ENCODE assay signal across 23 cellular contexts in the genomic region with DNA sequence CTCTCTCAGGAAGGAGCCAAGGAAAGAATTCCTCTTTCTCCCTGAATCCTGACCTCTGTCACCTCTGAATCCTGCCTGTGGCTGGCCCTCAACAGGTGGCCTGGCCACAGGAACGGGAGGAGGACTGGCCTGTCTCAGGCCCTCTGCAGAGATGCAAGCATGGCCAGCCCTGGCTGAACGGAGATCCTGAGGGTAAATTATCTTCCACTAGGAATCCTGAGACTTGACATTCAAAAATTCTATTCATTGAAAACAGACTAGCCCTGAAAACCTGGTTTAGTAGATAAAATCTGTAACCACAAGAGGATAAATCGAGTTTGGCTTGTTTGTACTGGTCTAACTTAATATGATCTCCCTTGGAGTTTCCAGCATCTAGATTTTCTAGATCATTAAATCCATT.
DNase-seq lines count a peak whose midpoint lies in the region; FAIRE-seq and TF ChIP-seq lines count a peak whose summit lies in the region.
"Had no signal": no experiment of that assay in that cellular context is flagged by ENCODE, and none has a peak within 500 bp of the region (broad histone marks: within the 10 kb centered on the region; RNA-seq: fewer than 3 reads in every experiment).

No MANE protein-coding gene starts in this region.

- no peak overlapping the region for H4K91ac ChIP-seq in neuronal stem cell (ENCODE audit: low read depth, low read length, poor library complexity)

- POLR2A ChIA-PET in GM10248 (lab: Yijun Ruan, JAX) = no interaction called here

- no peak overlapping the region for H2AK5ac ChIP-seq in neuronal stem cell (ENCODE audit: low read depth, low read length)

- no peak overlapping the region for H4K8ac ChIP-seq in neuronal stem cell (ENCODE audit: low read depth, low read length)

- WGBS in neuronal stem cell (ENCODE audit: extremely low coverage in 2 of 2, insufficient read length in 2 of 2, insufficient replicate concordance in 1 of 2), 2 donors = no CpG with 5 or more reads among the region's 3 CpGs
- 80 to 90% (median 84%) methylated on average over 3 of the region's 3 CpGs for WGBS in small intestine, 3 donors

- no peaks in the 10 kb centered on the region for H3K79me1 ChIP-seq in neuronal stem cell (ENCODE audit: low read depth, low read length)

- H2AFZ ChIP-seq in neuronal stem cell (ENCODE audit: low read length) = no peak overlapping the region

- H3K23ac ChIP-seq in neuronal stem cell (ENCODE audit: low read depth, low read length, poor library complexity) = no peak overlapping the region

- TF ChIP-seq CTCF in astrocyte of the spinal cord (IDR thresholded peaks at IDR 0.05; ENCODE audit: low read depth, low read length) = no peak
- TF ChIP-seq CTCF in GM10248 (IDR thresholded peaks at IDR 0.05; ENCODE audit: control extremely low read depth, extremely low read depth, low read depth, missing control alignments) = no peak

- H2BK5ac ChIP-seq in neuronal stem cell (ENCODE audit: low read length) = no peak overlapping the region

- H2BK12ac ChIP-seq in neuronal stem cell (ENCODE audit: low read length) = no peak overlapping the region

- no peak overlapping the region for H3K4me2 ChIP-seq in neuronal stem cell (ENCODE audit: insufficient read depth, low read length, poor library complexity, severe bottlenecking)

- FAIRE-seq in small intestine (lab: Jason Lieb, UNC) (no peak), GM19239 (lab: Jason Lieb, UNC) (no peak)
- FAIRE-seq: G401.6, H1 had no signal

- H3K18ac ChIP-seq in neuronal stem cell (ENCODE audit: low read length) = no peak overlapping the region

- CTCF ChIA-PET in GM10248 (lab: Yijun Ruan, JAX) = no interaction called here

- in situ Hi-C loops in astrocyte of the spinal cord (cut with HindIII; ENCODE audit: low sequenced_read_pairs) = no loop called here

- H3K4ac ChIP-seq in neuronal stem cell (ENCODE audit: low read length) = no peak overlapping the region

- H3K4me3 ChIP-seq in SJCRH30 (no peak overlapping the region), astrocyte of the spinal cord (ENCODE audit: low read depth, low read length) (no peak overlapping the region), neuronal stem cell (ENCODE audit: low read length in 2 of 2) (no peak overlapping the region), small intestine (ENCODE audit: low read depth in 1 of 2, low read length in 2 of 2) (no peak overlapping the region)

- H2BK15ac ChIP-seq in neuronal stem cell (ENCODE audit: low read length) = no peak overlapping the region

- H3K9me3 ChIP-seq in SJCRH30 (replicated peaks) = no peaks in the 10 kb centered on the region
- no peaks in the 10 kb centered on the region for H3K9me3 ChIP-seq in neuronal stem cell (replicated peaks in 1 of 2; ENCODE audit: control insufficient read depth in 2 of 2, insufficient read depth in 1 of 2, low read depth in 1 of 2, low read length in 2 of 2)
- H3K9me3 ChIP-seq in small intestine (ENCODE audit: control insufficient read depth, low read depth) = no peaks in the 10 kb centered on the region

- H3K36me3 ChIP-seq in SJCRH30 = no peaks in the 10 kb centered on the region
- H3K36me3 ChIP-seq in neuronal stem cell (replicated peaks in 1 of 2; ENCODE audit: control insufficient read depth in 2 of 2, insufficient read depth in 2 of 2, low read length in 2 of 2) = no peaks in the 10 kb centered on the region
- H3K36me3 ChIP-seq in small intestine (ENCODE audit: control insufficient read depth in 2 of 2, insufficient read depth in 2 of 2, low read length in 2 of 2) = no peaks in the 10 kb centered on the region

- DNase-seq in ELF-1 (ENCODE audit: low read depth, low spot score) (peak; percentile 28), SJCRH30 (peak; percentile 50 to 51), astrocyte of the spinal cord (ENCODE audit: low read depth, low spot score) (peak; percentile 55), neuronal stem cell (ENCODE audit: low spot score) (no peak), small intestine (no peak), GM10248 (ENCODE audit: extremely low spot score) (no peak), GM19239 (ENCODE audit: insufficient read length, low spot score) (no peak), NOMO-1 (lab: John Stamatoyannopoulos, UW; ENCODE audit: unreplicated experiment in 2 of 2) (no peak)
- DNase-seq: 8988T; AML-193; C1 segment of cervical spinal cord; Calu3; CD8-positive, alpha-beta memory T cell; DMS153; NCI-H1417; NCI-H1694 treated with DMSO at 0.1 percent for 48 hours; NCI-H2081 treated with DMSO at 0.1 percent for 48 hours; NCI-H2171 treated with DMSO at 0.1 percent for 48 hours; NCI-H524 treated with DMSO at 0.1 percent for 48 hours; NCI-H82; SHP77 had no signal

- H3K27me3 ChIP-seq in SJCRH30 = 0 out of 2 replicates have a peak, but pooled peaks cover 3% of the 10 kb centered on the region
- peaks cover 0 to 4% (median 0%) of the 10 kb centered on the region in 3 experiments for H3K27me3 ChIP-seq in neuronal stem cell (ENCODE audit: control insufficient read depth in 3 of 3, insufficient read depth in 3 of 3, low read depth in 1 of 3, low read length in 3 of 3)
- no peaks in the 10 kb centered on the region for H3K27me3 ChIP-seq in small intestine (ENCODE audit: control insufficient read depth in 2 of 2, insufficient read depth in 2 of 2, low read length in 2 of 2)

- H3K14ac ChIP-seq in neuronal stem cell (ENCODE audit: low read length) = no peak overlapping the region

- no peak overlapping the region for H3K9ac ChIP-seq in neuronal stem cell (ENCODE audit: low read depth, low read length, poor library complexity)

- no peak overlapping the region for H2BK120ac ChIP-seq in neuronal stem cell (ENCODE audit: low read depth, low read length)

- H3K27ac ChIP-seq in SJCRH30 (no peak overlapping the region), neuronal stem cell (replicated peaks; ENCODE audit: low read length) (peak overlapping the region; percentile 38), small intestine (ENCODE audit: low read depth in 1 of 2, low read length in 1 of 2) (no peak overlapping the region)

- H3K4me1 ChIP-seq in SJCRH30 (no peaks in the 10 kb centered on the region), neuronal stem cell (ENCODE audit: control insufficient read depth in 2 of 2, insufficient read depth in 1 of 2, low read depth in 1 of 2, low read length in 2 of 2) (peaks cover 4 to 38% of the 10 kb centered on the region in 2 donors), small intestine (ENCODE audit: control insufficient read depth in 2 of 2, insufficient read depth in 1 of 2, low read depth in 1 of 2, low read length in 1 of 2) (no peaks in the 10 kb centered on the region)

Comparison
In these comparisons a context has a peak if more than half of its experiments do, and no peak if none do; other contexts are left out.
1. DNase-seq: peak in ELF-1 (single experiment), SJCRH30 (2 of 2) and astrocyte of the spinal cord (single experiment); none in neuronal stem cell (single experiment), small intestine (single experiment), GM10248 (single experiment), GM19239 (single experiment) and NOMO-1 (0 of 2).